In the genomic region with DNA sequence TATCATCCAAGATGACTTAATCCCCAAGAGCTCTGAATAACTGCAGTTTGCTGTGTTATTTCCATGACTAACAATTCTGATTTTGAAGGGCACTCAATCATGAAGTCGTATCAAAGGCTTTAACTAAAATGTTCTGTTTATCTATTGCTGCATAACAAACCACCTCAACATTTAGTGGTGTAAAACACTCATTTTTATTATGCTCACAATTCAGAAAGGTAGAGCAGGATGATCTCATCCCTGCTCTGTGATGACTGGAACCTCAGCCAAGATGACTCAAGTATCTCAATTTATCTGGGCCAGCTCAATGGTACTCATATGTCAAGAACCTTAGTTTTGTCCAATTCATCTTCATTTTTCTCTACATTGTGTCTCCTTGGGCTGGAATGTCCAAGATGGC, we compare ENCODE assay signal across 17 cellular contexts.
DNase-seq lines count a peak whose midpoint lies in the region; ATAC-seq and TF ChIP-seq lines count a peak whose summit lies in the region.
"Had no signal": no experiment of that assay in that cellular context is flagged by ENCODE, and none has a peak within 500 bp of the region (broad histone marks: within the 10 kb centered on the region; RNA-seq: fewer than 3 reads in every experiment).

No MANE protein-coding gene starts in this region.

- no peak for TF ChIP-seq CTCF in lower lobe of right lung (IDR thresholded peaks at IDR 0.05)

- H3K9me3 ChIP-seq in lower lobe of right lung, result no peaks in the 10 kb centered on the region
- H3K9me3 ChIP-seq: Caco-2 had no signal

- no peak for ATAC-seq in lower lobe of right lung
- no peak for ATAC-seq in GM18867 (IDR thresholded peaks at IDR 0.05; ENCODE audit: unreplicated experiment)

- no peak overlapping the region for H3K27ac ChIP-seq in lower lobe of right lung

- H3K4me3 ChIP-seq in lower lobe of right lung, result no peak overlapping the region

- peak; percentile 15 for DNase-seq in A172 (ENCODE audit: low spot score)
- DNase-seq in HT1080 (ENCODE audit: low read depth), result peak; percentile 48
- peak; percentile 32 for DNase-seq in astrocyte of the hippocampus (ENCODE audit: low read depth, low spot score)
- peak; percentile 22 for DNase-seq in glomerular visceral epithelial cell (ENCODE audit: extremely low spot score)
- DNase-seq in lower lobe of right lung, result no peak
- no peak for DNase-seq in COR-L47 (lab: John Stamatoyannopoulos, UW)
- DNase-seq: Caco-2; HFFc6; KBM-7; NCI-H1092; NCI-H146; NCI-H2107; NCI-H2227 treated with DMSO at 0.1 percent for 48 hours; NCI-H526; NK-92 treated with Interleukin-12 subunit alpha and Interleukin-12 subunit beta, amount 100 ng/mL, for 24 hours; SIG-M5 had no signal

- H3K36me3 ChIP-seq in lower lobe of right lung, result no peaks in the 10 kb centered on the region

- no peaks in the 10 kb centered on the region for H3K4me1 ChIP-seq in lower lobe of right lung
- H3K4me1 ChIP-seq: Caco-2 had no signal

- H3K27me3 ChIP-seq in lower lobe of right lung (ENCODE audit: low read depth), result no peaks in the 10 kb centered on the region

- intact Hi-C loops in lower lobe of right lung (cut with DNase I), result no loop called here

Comparison
In these comparisons a context has a peak if more than half of its experiments do, and no peak if none do; other contexts are left out.
1. DNase-seq: peak in A172 (single experiment), HT1080 (single experiment), astrocyte of the hippocampus (single experiment) and glomerular visceral epithelial cell (single experiment); none in lower lobe of right lung (single experiment) and COR-L47 (single experiment).